In the genomic region with DNA sequence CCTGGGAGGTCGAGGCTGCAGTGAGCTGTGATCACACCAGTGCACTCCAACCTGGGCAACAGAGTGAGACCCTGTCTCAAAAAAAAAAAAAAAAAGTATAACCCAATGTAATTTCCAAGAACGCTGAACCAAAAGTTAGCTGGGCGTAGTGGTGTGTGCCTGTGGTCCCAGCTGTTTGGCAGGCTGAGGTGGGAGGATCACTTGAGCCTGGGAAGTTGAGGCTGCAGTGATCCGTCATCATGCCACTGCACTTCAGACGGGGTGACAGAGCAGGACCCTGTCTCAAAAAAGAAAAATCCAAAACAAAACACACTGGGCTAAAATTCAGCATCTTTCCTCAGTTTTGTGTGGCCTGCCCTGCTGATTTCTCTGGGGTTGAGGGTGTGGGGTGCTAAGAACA, we compare ENCODE assay signal across 18 cellular contexts.
"Had no signal": no experiment of that assay in that cellular context is flagged by ENCODE, and none has a peak within 500 bp of the region (broad histone marks: within the 10 kb centered on the region; RNA-seq: fewer than 3 reads in every experiment).

No MANE protein-coding gene starts in this region.

- H3K27me3 ChIP-seq: ascending aorta, gastroesophageal sphincter, ovary, tibial artery had no signal

- H3K27ac ChIP-seq: ascending aorta, gastroesophageal sphincter, left ventricle myocardium inferior, ovary, SK-N-MC, tibial artery had no signal

- H3K36me3 ChIP-seq: ascending aorta, gastroesophageal sphincter, ovary, tibial artery had no signal

- DNase-seq: activated CD4-positive, alpha-beta T cell treated with anti-CD3 and anti-CD28 coated beads for 48 hours; activated CD4-positive, CD25-positive, alpha-beta regulatory T cell; activated CD8-positive, alpha-beta memory T cell treated with anti-CD3 and anti-CD28 coated beads for 24 hours; activated CD8-positive, alpha-beta memory T cell treated with anti-CD3 and anti-CD28 coated beads, Interleukin-2, amount 50 U/mL, for 48 hours; activated naive CD4-positive, alpha-beta T cell treated with Interleukin-2 at 50 U/mL for 16 hours; cerebellar nuclear complex; cortex of kidney; immature natural killer cell; kidney glomerular epithelial cell; left ventricle myocardium inferior; ovary; stimulated activated naive CD4-positive, alpha-beta T cell; T-helper 9 cell; tibial artery had no signal

- H3K4me3 ChIP-seq: ascending aorta, gastroesophageal sphincter, left ventricle myocardium inferior, ovary, SK-N-MC, tibial artery had no signal

- H3K9me3 ChIP-seq: ascending aorta, gastroesophageal sphincter, left ventricle myocardium inferior, ovary, tibial artery had no signal

- H3K9me3 Mint-ChIP-seq: immature natural killer cell had no signal

- ATAC-seq: gastroesophageal sphincter had no signal

- FAIRE-seq: bronchial epithelial cell had no signal
